In genomic region chr5:4058899-4059298, GRCh38 we compare ENCODE assay signal across 26 cellular contexts.
DNase-seq lines count a peak whose midpoint lies in the region; ATAC-seq, FAIRE-seq and TF ChIP-seq lines count a peak whose summit lies in the region.
"Had no signal": no experiment of that assay in that cellular context is flagged by ENCODE, and none has a peak within 500 bp of the region (broad histone marks: within the 10 kb centered on the region; RNA-seq: fewer than 3 reads in every experiment).

No MANE protein-coding gene starts in this region.

- no peak overlapping the region for H2AK5ac ChIP-seq in mesendoderm (ENCODE audit: low read length)

- TF ChIP-seq POLR2A in gastrocnemius medialis (IDR thresholded peaks at IDR 0.05): no peak

- intact Hi-C loops in gastrocnemius medialis (cut with DNase I; ENCODE audit: low total_unique reads): no loop called here
- intact Hi-C loops in activated CD4-positive, alpha-beta memory T cell treated with anti-CD3 and anti-CD28 coated beads for 36 hours (cut with micrococcal nuclease): no loop called here

- H3K79me1 ChIP-seq in mesendoderm (ENCODE audit: low read length): no peaks in the 10 kb centered on the region

- DNase-seq in Daoy (ENCODE audit: low read depth) (peak; percentile 83), RKO (ENCODE audit: low spot score) (peak; percentile 16), fibroblast of pulmonary artery (ENCODE audit: low read depth) (peak; percentile 42), mesendoderm (peak; percentile 40), gastrocnemius medialis (no peak), D721Med (ENCODE audit: insufficient read length, low spot score) (no peak)
- no peak for DNase-seq in activated CD4-positive, alpha-beta memory T cell treated with anti-CD3 and anti-CD28 coated beads for 36 hours
- DNase-seq in T-helper 2 cell treated with Interferon-gamma antibody and Interleukin-4, amounts not matched to agents 5 μg/mL and 100 μg/mL, for 36 hours (ENCODE audit: low spot score): no peak
- DNase-seq: activated CD4-positive, alpha-beta T cell treated with anti-CD3 and anti-CD28 coated beads, Interleukin-2, amount 50 U/mL, for 1 hour; activated naive CD8-positive, alpha-beta T cell treated with anti-CD3 and anti-CD28 coated beads, Interleukin-2, amount 50 U/mL, for 24 hours; Caco-2; cortex of kidney; EL; GOT3; IMR-90; NCI-H1417 treated with DMSO at 0.1 percent for 48 hours; NCI-H2107; NCI-H510A; stimulated activated CD4-positive, alpha-beta T cell treated with anti-CD3 and anti-CD28 coated beads, Interleukin-4, amount 100 ng/mL, for 4 hours; upper lobe of left lung; WERI-Rb-1 had no signal

- no peaks in the 10 kb centered on the region for H3K4me1 ChIP-seq in mesendoderm (ENCODE audit: control insufficient read depth, low read depth, low read length)
- no peaks in the 10 kb centered on the region for H3K4me1 ChIP-seq in gastrocnemius medialis
- H3K4me1 ChIP-seq: Caco-2, upper lobe of left lung had no signal

- no peak overlapping the region for H2BK15ac ChIP-seq in mesendoderm (replicated peaks; ENCODE audit: low read depth)

- H3K36me3 Mint-ChIP-seq in activated CD4-positive, alpha-beta memory T cell treated with anti-CD3 and anti-CD28 coated beads for 36 hours: no peaks in the 10 kb centered on the region
- H3K36me3 Mint-ChIP-seq in T-helper 2 cell treated with Interferon-gamma antibody and Interleukin-4, amounts not matched to agents 5 μg/mL and 100 μg/mL, for 36 hours (ENCODE audit: low read depth): no peaks in the 10 kb centered on the region

- H3K36me3 ChIP-seq in mesendoderm (ENCODE audit: control insufficient read depth, insufficient read depth, low read length) (no peaks in the 10 kb centered on the region), gastrocnemius medialis (no peaks in the 10 kb centered on the region)
- H3K36me3 ChIP-seq: upper lobe of left lung, WERI-Rb-1 had no signal

- H2BK120ac ChIP-seq in mesendoderm (ENCODE audit: low read depth, low read length): no peak overlapping the region

- no peak overlapping the region for H3K4me3 Mint-ChIP-seq in activated CD4-positive, alpha-beta memory T cell treated with anti-CD3 and anti-CD28 coated beads for 36 hours
- H3K4me3 Mint-ChIP-seq in T-helper 2 cell treated with Interferon-gamma antibody and Interleukin-4, amounts not matched to agents 5 μg/mL and 100 μg/mL, for 36 hours: no peak overlapping the region
- H3K4me3 Mint-ChIP-seq: activated naive CD8-positive, alpha-beta T cell treated with anti-CD3 and anti-CD28 coated beads, Interleukin-2, amount 50 U/mL, for 24 hours; stimulated activated naive CD8-positive, alpha-beta T cell treated with anti-CD3 and anti-CD28 coated beads, Interleukin-15, Interleukin-2, amounts not matched to agents 100 ng/mL and 50 ng/mL, for 24 hours had no signal

- no peak overlapping the region for H3K4me3 ChIP-seq in fibroblast of pulmonary artery (replicated peaks; ENCODE audit: low read depth, low read length)
- no peak overlapping the region for H3K4me3 ChIP-seq in mesendoderm (ENCODE audit: low read length)
- no peak overlapping the region for H3K4me3 ChIP-seq in gastrocnemius medialis
- H3K4me3 ChIP-seq: upper lobe of left lung had no signal

- H3K4me1 Mint-ChIP-seq in activated CD4-positive, alpha-beta memory T cell treated with anti-CD3 and anti-CD28 coated beads for 36 hours (ENCODE audit: low read depth): no peaks in the 10 kb centered on the region
- H3K4me1 Mint-ChIP-seq in T-helper 2 cell treated with Interferon-gamma antibody and Interleukin-4, amounts not matched to agents 5 μg/mL and 100 μg/mL, for 36 hours (ENCODE audit: low read depth): no peaks in the 10 kb centered on the region
- H3K4me1 Mint-ChIP-seq: activated naive CD8-positive, alpha-beta T cell treated with anti-CD3 and anti-CD28 coated beads, Interleukin-2, amount 50 U/mL, for 24 hours had no signal

- no peak overlapping the region for H3K18ac ChIP-seq in mesendoderm (ENCODE audit: low read length)

- no peak overlapping the region for H3K9ac ChIP-seq in mesendoderm (ENCODE audit: low read length)

- CTCF ChIA-PET in activated CD4-positive, alpha-beta memory T cell treated with anti-CD3 and anti-CD28 coated beads for 36 hours (lab: Charles Lee): no interaction called here

- TF ChIP-seq CTCF in fibroblast of pulmonary artery (IDR thresholded peaks at IDR 0.05; ENCODE audit: low read length, missing control alignments) (peak; percentile 0), gastrocnemius medialis (IDR thresholded peaks at IDR 0.05 in 4 of 5, conservative IDR thresholded peaks at IDR 0.05 in 1 of 5) (no peak), D721Med (IDR thresholded peaks at IDR 0.05; ENCODE audit: insufficient read depth, missing control alignments) (no peak)

- no peak overlapping the region for H3K27ac Mint-ChIP-seq in activated CD4-positive, alpha-beta memory T cell treated with anti-CD3 and anti-CD28 coated beads for 36 hours
- H3K27ac Mint-ChIP-seq in T-helper 2 cell treated with Interferon-gamma antibody and Interleukin-4, amounts not matched to agents 5 μg/mL and 100 μg/mL, for 36 hours: no peak overlapping the region
- H3K27ac Mint-ChIP-seq: activated naive CD8-positive, alpha-beta T cell treated with anti-CD3 and anti-CD28 coated beads, Interleukin-2, amount 50 U/mL, for 24 hours; activated T-helper 2 cell treated with anti-CD3 and anti-CD28 coated beads, Interferon-gamma antibody, Interleukin-2, Interleukin-4, amounts not matched to agents 10 μg/mL and 5 μg/mL and 100 μg/mL, durations not matched to agents 14 hours and 24 hours and 36 hours; stimulated activated naive CD8-positive, alpha-beta T cell treated with anti-CD3 and anti-CD28 coated beads, Interleukin-15, Interleukin-2, amounts not matched to agents 100 ng/mL and 50 ng/mL, for 24 hours had no signal

- H3K4me2 ChIP-seq in mesendoderm (ENCODE audit: low read length): no peak overlapping the region

- H3K23ac ChIP-seq in mesendoderm (ENCODE audit: low read length): no peak overlapping the region

- no peak overlapping the region for H3K56ac ChIP-seq in mesendoderm (ENCODE audit: low read length)

- no peak for FAIRE-seq in D721Med (lab: Jason Lieb, UNC)
- FAIRE-seq: islet of Langerhans had no signal

- ATAC-seq in gastrocnemius medialis: no peak
- ATAC-seq: activated naive CD8-positive, alpha-beta T cell treated with anti-CD3 and anti-CD28 coated beads, Interleukin-2, amount 50 U/mL, for 24 hours; Panc1; SK-N-SH treated with all-trans-retinoic acid at 6 μM for 48 hours had no signal

- in situ Hi-C loops in gastrocnemius medialis (cut with MboI; ENCODE audit: low sequenced_read_pairs in 4 of 4): no loop called here

- H4K5ac ChIP-seq in mesendoderm (ENCODE audit: low read length): no peak overlapping the region

- H3K27ac ChIP-seq in mesendoderm (ENCODE audit: low read depth, low read length) (no peak overlapping the region), gastrocnemius medialis (no peak overlapping the region)
- H3K27ac ChIP-seq: upper lobe of left lung, WERI-Rb-1 had no signal

- no CpG with 5 or more reads among the region's 6 CpGs for WGBS in mesendoderm (ENCODE audit: extremely low coverage, insufficient coverage, low lambda C conversion rate)

- peaks cover 14% of the 10 kb centered on the region for H3K9me3 Mint-ChIP-seq in activated CD4-positive, alpha-beta memory T cell treated with anti-CD3 and anti-CD28 coated beads for 36 hours
- peaks cover 6% of the 10 kb centered on the region for H3K9me3 Mint-ChIP-seq in T-helper 2 cell treated with Interferon-gamma antibody and Interleukin-4, amounts not matched to agents 5 μg/mL and 100 μg/mL, for 36 hours
- H3K9me3 Mint-ChIP-seq: stimulated activated naive CD8-positive, alpha-beta T cell treated with anti-CD3 and anti-CD28 coated beads, Interleukin-15, Interleukin-2, amounts not matched to agents 100 ng/mL and 50 ng/mL, for 24 hours had no signal

- H3K27me3 Mint-ChIP-seq in activated CD4-positive, alpha-beta memory T cell treated with anti-CD3 and anti-CD28 coated beads for 36 hours: no peaks in the 10 kb centered on the region
- no peaks in the 10 kb centered on the region for H3K27me3 Mint-ChIP-seq in T-helper 2 cell treated with Interferon-gamma antibody and Interleukin-4, amounts not matched to agents 5 μg/mL and 100 μg/mL, for 36 hours (ENCODE audit: low read depth)
- H3K27me3 Mint-ChIP-seq: activated naive CD8-positive, alpha-beta T cell treated with anti-CD3 and anti-CD28 coated beads, Interleukin-2, amount 50 U/mL, for 24 hours; stimulated activated naive CD8-positive, alpha-beta T cell treated with anti-CD3 and anti-CD28 coated beads, Interleukin-15, Interleukin-2, amounts not matched to agents 100 ng/mL and 50 ng/mL, for 24 hours had no signal

- no peaks in the 10 kb centered on the region for H3K79me2 ChIP-seq in mesendoderm (ENCODE audit: control insufficient read depth, insufficient read depth, low read length)

- POLR2A ChIA-PET in activated CD4-positive, alpha-beta memory T cell treated with anti-CD3 and anti-CD28 coated beads for 36 hours (lab: Charles Lee): no interaction called here

- no peaks in the 10 kb centered on the region for H3K9me3 ChIP-seq in gastrocnemius medialis
- H3K9me3 ChIP-seq: Caco-2, upper lobe of left lung had no signal

- H3K4ac ChIP-seq in mesendoderm (ENCODE audit: low read depth, low read length): no peak overlapping the region

- no peak overlapping the region for H2BK5ac ChIP-seq in mesendoderm (ENCODE audit: low read length)

- no peaks in the 10 kb centered on the region for H3K27me3 ChIP-seq in mesendoderm (ENCODE audit: insufficient read depth, low read length, poor library complexity)
- H3K27me3 ChIP-seq in gastrocnemius medialis: no peaks in the 10 kb centered on the region
- H3K27me3 ChIP-seq: upper lobe of left lung had no signal

- no peak overlapping the region for H4K8ac ChIP-seq in mesendoderm (ENCODE audit: low read depth, low read length)

Comparison
In these comparisons a context has a peak if more than half of its experiments do, and no peak if none do; other contexts are left out.
1. DNase-seq: peak in Daoy (single experiment), RKO (single experiment), fibroblast of pulmonary artery (single experiment) and mesendoderm (single experiment); none in gastrocnemius medialis (0 of 2), activated CD4-positive, alpha-beta memory T cell treated with anti-CD3 and anti-CD28 coated beads for 36 hours (single experiment), T-helper 2 cell treated with Interferon-gamma antibody and Interleukin-4, amounts not matched to agents 5 μg/mL and 100 μg/mL, for 36 hours (single experiment) and D721Med (single experiment).